ENCODE assay signal across 1 cellular context in genomic region chr9:121074370-121075250, GRCh38.
TF ChIP-seq lines count a peak whose summit lies in the region.

Gene CNTRL, plus strand, starts transcription at chr9:121074955. Its CDS starts 13,372 bp downstream, at chr9:121088327.

TF ChIP-seq in K562, 482 proteins besides CTCF, POLR2A, EP300 and RAD21 (continued from another document and continues in another):
- TF ChIP-seq CUX1 (CRISPR knock-in tag; IDR thresholded peaks at IDR 0.05) (no peak), E4F1 (CRISPR knock-in tag; IDR thresholded peaks at IDR 0.05; ENCODE audit: borderline replicate concordance) (no peak), SRSF1 (IDR thresholded peaks at IDR 0.05; ENCODE audit: low read depth, low read length) (no peak), TAF9B (IDR thresholded peaks at IDR 0.05; ENCODE audit: partially characterized antibody) (peak; percentile 82), PCBP1 (IDR thresholded peaks at IDR 0.05; ENCODE audit: low read depth, low read length, poor library complexity, severe bottlenecking) (peak; percentile 87), HDAC3 (IDR thresholded peaks at IDR 0.05; ENCODE audit: borderline replicate concordance, partially characterized antibody) (no peak), SMAD4 (CRISPR knock-in tag; conservative IDR thresholded peaks at IDR 0.05) (peak; percentile 82), KAT7 (CRISPR knock-in tag; IDR thresholded peaks at IDR 0.05; ENCODE audit: borderline replicate concordance) (no peak; the same call in none of the 2 replicates), FOSL1 (tag; conservative IDR thresholded peaks at IDR 0.05) (peak; percentile 36), CCNT2 (IDR thresholded peaks at IDR 0.05; ENCODE audit: borderline replicate concordance, extremely low read depth, insufficient read length, low read depth, low read length) (peak; percentile 48), CSDE1 (IDR thresholded peaks at IDR 0.05) (no peak), ZBTB5 (IDR thresholded peaks at IDR 0.05) (no peak), BRF2 (IDR thresholded peaks at IDR 0.05; ENCODE audit: borderline replicate concordance, insufficient read depth, insufficient read length) (no peak), FOXK2 (conservative IDR thresholded peaks at IDR 0.05 in 1 of 2, IDR thresholded peaks at IDR 0.05 in 1 of 2; ENCODE audit: low read depth in 2 of 2) (peak in 1 of 2 experiments; percentile 21; a peak in 1 of 4 replicates), USF1 (CRISPR knock-in tag; IDR thresholded peaks at IDR 0.05) (peak; percentile 61), ZNF644 (tag; IDR thresholded peaks at IDR 0.05; ENCODE audit: low read depth) (no peak), RBBP5 (IDR thresholded peaks at IDR 0.05; ENCODE audit: borderline replicate concordance, insufficient read depth, low read length, poor library complexity, severe bottlenecking) (peak; percentile 86), FOXA1 (IDR thresholded peaks at IDR 0.05; ENCODE audit: borderline replicate concordance) (no peak), HNRNPH1 (optimal IDR thresholded peaks at IDR 0.05; ENCODE audit: low read depth, low read length) (no peak), SMARCE1 (IDR thresholded peaks at IDR 0.05) (peak; percentile 32; the same call in 1 of the 2 replicates), ZNF3 (CRISPR knock-in tag; IDR thresholded peaks at IDR 0.05) (no peak), FOS (IDR thresholded peaks at IDR 0.05; ENCODE audit: extremely low read depth, insufficient read length) (no peak), GABPA (tag; conservative IDR thresholded peaks at IDR 0.05; ENCODE audit: low read depth) (peak; percentile 78), SIX5 (IDR thresholded peaks at IDR 0.05; ENCODE audit: borderline replicate concordance in 1 of 2, insufficient read depth in 1 of 2, low read depth in 1 of 2, low read length in 2 of 2) (no peak), CBX2 (IDR thresholded peaks at IDR 0.05; ENCODE audit: insufficient read depth, low read length, poor library complexity, severe bottlenecking) (no peak), TSHZ1 (CRISPR knock-in tag; IDR thresholded peaks at IDR 0.05) (no peak), EGR1 (conservative IDR thresholded peaks at IDR 0.05) (peak; percentile 96), ZFP36 (IDR thresholded peaks at IDR 0.05; ENCODE audit: low read depth, low read length, partially characterized antibody) (peak; percentile 24), ZBTB49 (CRISPR knock-in tag; IDR thresholded peaks at IDR 0.05; ENCODE audit: borderline replicate concordance) (no peak; the same call in 1 of the 2 replicates), MCM7 (IDR thresholded peaks at IDR 0.05) (no peak), XRCC3 (IDR thresholded peaks at IDR 0.05) (no peak), E2F1 (CRISPR knock-in tag; IDR thresholded peaks at IDR 0.05) (peak; percentile 98), KLF13 (tag; IDR thresholded peaks at IDR 0.05; ENCODE audit: borderline replicate concordance, low read depth) (peak; percentile 94), KAT8 (IDR thresholded peaks at IDR 0.05; ENCODE audit: low read depth) (no peak)
